19 cellular contexts compared by ENCODE assay signal in the genomic region with DNA sequence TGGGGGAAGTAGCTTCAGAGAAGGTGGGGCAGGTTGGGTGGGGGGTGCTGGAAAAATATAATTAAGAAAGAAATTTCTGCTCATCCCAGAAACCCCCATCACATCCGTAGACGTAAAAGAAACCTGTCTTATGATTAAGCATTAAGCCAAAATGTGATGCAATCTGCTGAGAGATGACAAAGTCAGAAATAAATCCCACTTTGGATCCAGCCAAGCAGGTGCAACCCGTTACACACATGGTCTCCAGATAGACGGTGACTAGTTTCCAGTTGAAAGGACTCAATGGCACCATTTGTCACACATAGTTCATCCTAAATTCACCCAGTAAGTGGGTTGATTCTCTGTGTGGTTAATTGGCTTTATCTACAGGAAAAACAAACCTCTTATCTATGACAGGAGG. TPM values are rescaled to one million over a fixed set of nuclear protein-coding genes. Genes with fewer than 3 reads are reported as not detected.
DNase-seq lines count a peak whose midpoint lies in the region; TF ChIP-seq lines count a peak whose summit lies in the region.
"Had no signal": no experiment of that assay in that cellular context is flagged by ENCODE, and none has a peak within 500 bp of the region (broad histone marks: within the 10 kb centered on the region; RNA-seq: fewer than 3 reads in every experiment).

No MANE protein-coding gene starts in this region.

- POLR2A ChIA-PET in HEK293 (lab: Yijun Ruan, JAX) = no interaction called here
- POLR2A ChIA-PET in RWPE1 (lab: Yijun Ruan, JAX; ENCODE audit: low non-redundant PET) = no interaction called here

- H3K4me3 ChIP-seq in HEK293 (ENCODE audit: low read depth, low read length) (no peak overlapping the region), Karpas-422 (ENCODE audit: low read length) (no peak overlapping the region)
- H3K4me3 ChIP-seq: BLaER1 treated with 17β-estradiol and CSF1 and Interleukin-3, amounts not matched to agents 10 nM and 100 nM; MG63; SJCRH30 had no signal

- no peaks in the 10 kb centered on the region for H3K9me2 ChIP-seq in Karpas-422 (replicated peaks; ENCODE audit: insufficient read depth, low read length)

- no peak overlapping the region for H2AFZ ChIP-seq in Karpas-422 (ENCODE audit: low read length)

- DNase-seq in RWPE1 (ENCODE audit: low spot score) (no peak), epithelial cell of prostate (ENCODE audit: low read depth, low spot score) (peak; percentile 14), myocyte (ENCODE audit: low read depth) (peak; percentile 9), Karpas-422 (no peak), HuH-7 (ENCODE audit: low spot score) (no peak), NCI-H1048 (lab: John Stamatoyannopoulos, UW) (no peak)
- no peak for DNase-seq in stimulated activated CD4-positive, alpha-beta T cell treated with anti-CD3 and anti-CD28 coated beads, Interleukin-12 subunit alpha, Interleukin-12 subunit beta, amount 100 ng/mL, for 4 hours
- DNase-seq: CD8-positive, alpha-beta T cell; DMS53; GOT3; MG63; NCI-H1092 treated with DMSO at 0.1 percent for 48 hours; NCI-H2081; NCI-H510A treated with DMSO at 0.1 percent for 48 hours; NCI-H82; SJCRH30 had no signal

- CTCF ChIA-PET in HEK293 (lab: Yijun Ruan, JAX) (interaction anchor here (0.7 kb wide), 1 partner anchor 873 kb away, joined by 3 read pairs; no protein-coding TSS in a partner anchor), RWPE1 (lab: Yijun Ruan, JAX) (no interaction called here)

- no peak overlapping the region for H3K4me2 ChIP-seq in Karpas-422 (ENCODE audit: low read depth, low read length, poor library complexity, severe bottlenecking)
- H3K4me2 ChIP-seq: BLaER1 treated with 17β-estradiol and CSF1 and Interleukin-3, amounts not matched to agents 10 nM and 100 nM had no signal

- TF ChIP-seq CTCF in HEK293 (tag by site-specific recombination; IDR thresholded peaks at IDR 0.05) (no peak), RWPE1 (conservative IDR thresholded peaks at IDR 0.05; ENCODE audit: low read depth) (no peak)

- H3K36me3 ChIP-seq in HEK293 (ENCODE audit: control insufficient read depth in 2 of 2, insufficient read depth in 1 of 2, low read length in 2 of 2) (no peaks in the 10 kb centered on the region), Karpas-422 (ENCODE audit: insufficient read depth, low read length) (no peaks in the 10 kb centered on the region)
- H3K36me3 ChIP-seq: BLaER1 treated with 17β-estradiol and CSF1 and Interleukin-3, amounts not matched to agents 10 nM and 100 nM; MG63; SJCRH30 had no signal

- H3K27me3 ChIP-seq in Karpas-422 (ENCODE audit: low read length) = no peaks in the 10 kb centered on the region
- H3K27me3 ChIP-seq: BLaER1 treated with 17β-estradiol and CSF1 and Interleukin-3, amounts not matched to agents 10 nM and 100 nM; MG63; SJCRH30 had no signal

- peaks cover 5% of the 10 kb centered on the region for H3K9me3 ChIP-seq in HEK293 (ENCODE audit: control insufficient read depth, insufficient read depth, low read depth, low read length)
- H3K9me3 ChIP-seq in Karpas-422 (ENCODE audit: low read length) = no peaks in the 10 kb centered on the region
- H3K9me3 ChIP-seq: MG63, SJCRH30 had no signal

- no peaks in the 10 kb centered on the region for H4K20me1 ChIP-seq in Karpas-422 (ENCODE audit: insufficient read depth, low read depth, low read length)
- H4K20me1 ChIP-seq: BLaER1 treated with 17β-estradiol and CSF1 and Interleukin-3, amounts not matched to agents 10 nM and 100 nM had no signal

- H3K27ac ChIP-seq in HEK293 (ENCODE audit: extremely low read depth, low read depth, low read length) (no peak overlapping the region), RWPE1 (peak overlapping the region; percentile 92), epithelial cell of prostate (peak overlapping the region; percentile 32), Karpas-422 (ENCODE audit: low read length) (no peak overlapping the region)
- H3K27ac ChIP-seq: BLaER1 treated with 17β-estradiol and CSF1 and Interleukin-3, amounts not matched to agents 10 nM and 100 nM; SJCRH30 had no signal

- H3K9ac ChIP-seq in Karpas-422 (ENCODE audit: low read length) = no peak overlapping the region
- H3K9ac ChIP-seq: BLaER1 treated with 17β-estradiol and CSF1 and Interleukin-3, amounts not matched to agents 10 nM and 100 nM had no signal

- no peaks in the 10 kb centered on the region for H3K79me2 ChIP-seq in Karpas-422 (ENCODE audit: low read length)

- H3K4me1 ChIP-seq in HEK293 (ENCODE audit: control insufficient read depth, insufficient read depth, low read length) (no peaks in the 10 kb centered on the region), Karpas-422 (ENCODE audit: low read length) (no peaks in the 10 kb centered on the region)
- H3K4me1 ChIP-seq: SJCRH30 had no signal

TF ChIP-seq in HEK293, 187 proteins besides CTCF, POLR2A, EP300 and RAD21:
- TF ChIP-seq, protein P1, sequence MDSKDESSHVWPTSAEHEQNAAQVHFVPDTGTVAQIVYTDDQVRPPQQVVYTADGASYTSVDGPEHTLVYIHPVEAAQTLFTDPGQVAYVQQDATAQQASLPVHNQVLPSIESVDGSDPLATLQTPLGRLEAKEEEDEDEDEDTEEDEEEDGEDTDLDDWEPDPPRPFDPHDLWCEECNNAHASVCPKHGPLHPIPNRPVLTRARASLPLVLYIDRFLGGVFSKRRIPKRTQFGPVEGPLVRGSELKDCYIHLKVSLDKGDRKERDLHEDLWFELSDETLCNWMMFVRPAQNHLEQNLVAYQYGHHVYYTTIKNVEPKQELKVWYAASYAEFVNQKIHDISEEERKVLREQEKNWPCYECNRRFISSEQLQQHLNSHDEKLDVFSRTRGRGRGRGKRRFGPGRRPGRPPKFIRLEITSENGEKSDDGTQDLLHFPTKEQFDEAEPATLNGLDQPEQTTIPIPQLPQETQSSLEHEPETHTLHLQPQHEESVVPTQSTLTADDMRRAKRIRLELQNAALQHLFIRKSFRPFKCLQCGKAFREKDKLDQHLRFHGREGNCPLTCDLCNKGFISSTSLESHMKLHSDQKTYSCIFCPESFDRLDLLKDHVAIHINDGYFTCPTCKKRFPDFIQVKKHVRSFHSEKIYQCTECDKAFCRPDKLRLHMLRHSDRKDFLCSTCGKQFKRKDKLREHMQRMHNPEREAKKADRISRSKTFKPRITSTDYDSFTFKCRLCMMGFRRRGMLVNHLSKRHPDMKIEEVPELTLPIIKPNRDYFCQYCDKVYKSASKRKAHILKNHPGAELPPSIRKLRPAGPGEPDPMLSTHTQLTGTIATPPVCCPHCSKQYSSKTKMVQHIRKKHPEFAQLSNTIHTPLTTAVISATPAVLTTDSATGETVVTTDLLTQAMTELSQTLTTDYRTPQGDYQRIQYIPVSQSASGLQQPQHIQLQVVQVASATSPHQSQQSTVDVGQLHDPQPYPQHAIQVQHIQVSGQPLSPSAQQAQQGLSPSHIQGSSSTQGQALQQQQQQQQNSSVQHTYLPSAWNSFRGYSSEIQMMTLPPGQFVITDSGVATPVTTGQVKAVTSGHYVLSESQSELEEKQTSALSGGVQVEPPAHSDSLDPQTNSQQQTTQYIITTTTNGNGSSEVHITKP (tag by site-specific recombination; IDR thresholded peaks at IDR 0.05) = peak; percentile 85
- no peak for TF ChIP-seq ZBTB8A (tag by site-specific recombination; IDR thresholded peaks at IDR 0.05)

RNA-seq across cellular contexts. Expression of a gene that starts 34.1 kb away (rescaled TPM):
- not detected in 2 replicates for total RNA-seq in myocyte
- polyA plus RNA-seq in myocyte (2012) = 0.13 TPM
- total RNA-seq in Karpas-422 (2014; rRNA removed; shearing (Covaris generic); ENCODE audit: low replicate concordance) = not detected in 2 replicates
- total RNA-seq: CD8-positive, alpha-beta T cell; HepG2; SJCRH30 had no signal
- polyA plus RNA-seq: HepG2 had no signal

RNA-seq across cellular contexts. Expression of a gene that starts 53.2 kb away (rescaled TPM):
- 0.26 TPM in 1 of 2 replicates, not detected in the other for total RNA-seq in myocyte
- polyA plus RNA-seq in myocyte (2012) = 1.4 TPM
- not detected in 2 replicates for total RNA-seq in Karpas-422 (2014; rRNA removed; shearing (Covaris generic); ENCODE audit: low replicate concordance)
- total RNA-seq: CD8-positive, alpha-beta T cell; HepG2; SJCRH30 had no signal
- polyA plus RNA-seq: HepG2 had no signal

Comparison
In these comparisons a context has a peak if more than half of its experiments do, and no peak if none do; other contexts are left out.
1. H3K27ac ChIP-seq: peak in RWPE1 (single experiment) and epithelial cell of prostate (single experiment); none in HEK293 (single experiment) and Karpas-422 (single experiment).
2. DNase-seq: peak in epithelial cell of prostate (single experiment) and myocyte (single experiment); none in RWPE1 (single experiment), Karpas-422 (single experiment), stimulated activated CD4-positive, alpha-beta T cell treated with anti-CD3 and anti-CD28 coated beads, Interleukin-12 subunit alpha, Interleukin-12 subunit beta, amount 100 ng/mL, for 4 hours (single experiment), HuH-7 (single experiment) and NCI-H1048 (single experiment).